In the genomic region with DNA sequence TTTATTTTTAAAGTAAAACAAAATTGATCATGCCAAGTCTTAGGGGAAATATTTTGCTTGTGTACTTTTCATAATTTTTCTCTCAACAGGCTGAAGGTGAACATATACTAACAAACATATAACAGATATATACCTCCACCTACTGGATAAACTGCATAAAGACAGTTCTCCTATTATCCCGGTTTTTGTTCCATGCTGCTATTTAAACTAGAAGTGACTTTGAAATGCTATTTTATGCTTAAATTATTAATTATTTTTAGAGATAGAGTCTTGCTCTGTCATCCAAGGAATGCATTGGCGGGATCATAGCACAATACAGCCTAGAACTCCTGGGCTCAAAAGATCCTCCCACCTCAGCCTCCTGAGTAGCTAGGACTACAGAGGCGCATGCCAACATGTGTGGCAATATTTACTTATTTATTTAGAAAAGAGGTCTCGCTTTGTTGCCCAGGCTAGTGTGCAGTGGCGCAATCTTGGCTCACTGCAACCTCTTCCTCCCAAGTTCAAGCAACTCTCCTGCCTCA, we compare ENCODE assay signal across 8 cellular contexts. TPM values are rescaled to one million over a fixed set of nuclear protein-coding genes. Genes with fewer than 3 reads are reported as not detected.
A peak's percentile ranks its signal among the peaks of the same experiment; 100 is the strongest.
DNase-seq lines count a peak whose midpoint lies in the region; ATAC-seq and TF ChIP-seq lines count a peak whose summit lies in the region.

No MANE protein-coding gene starts in this region.

- H3K79me2 ChIP-seq in smooth muscle cell (ENCODE audit: low read depth): no peaks in the 10 kb centered on the region

- peak; percentile 51 for ATAC-seq in GM18858 (IDR thresholded peaks at IDR 0.05; ENCODE audit: unreplicated experiment)
- peak; percentile 61 for ATAC-seq in foreskin keratinocyte
- ATAC-seq in HG02763 (IDR thresholded peaks at IDR 0.05; ENCODE audit: unreplicated experiment): no peak

- no peak overlapping the region for H3K4me2 ChIP-seq in smooth muscle cell

- DNase-seq in AG10803 (ENCODE audit: low read depth) (peak; percentile 46), SK-MEL-5 (ENCODE audit: low read depth, low spot score) (peak; percentile 68), foreskin keratinocyte (no peak), smooth muscle cell (lab: John Stamatoyannopoulos, UW; ENCODE audit: unreplicated experiment) (no peak), NCI-H1930 (lab: John Stamatoyannopoulos, UW) (no peak)
- peak; percentile 32 for DNase-seq in Jurkat, Clone E6-1 (ENCODE audit: low read depth, low spot score)

- in situ Hi-C loops in SK-MEL-5 (cut with HindIII; ENCODE audit: low pct_unique_long_range_greater_than_20kb, low sequenced_read_pairs): no loop called here

- H3K27me3 ChIP-seq in foreskin keratinocyte: no peaks in the 10 kb centered on the region
- no peaks in the 10 kb centered on the region for H3K27me3 ChIP-seq in smooth muscle cell (ENCODE audit: low read depth)

- no peak overlapping the region for H3K27ac ChIP-seq in foreskin keratinocyte
- H3K27ac ChIP-seq in smooth muscle cell (ENCODE audit: low read depth): no peak overlapping the region

- peaks cover 4% of the 10 kb centered on the region for H4K20me1 ChIP-seq in smooth muscle cell (ENCODE audit: low read depth)

- peaks cover 6% of the 10 kb centered on the region for H3K36me3 ChIP-seq in smooth muscle cell (ENCODE audit: low read depth)

- H3K4me3 ChIP-seq in AG10803 (ENCODE audit: low read length) (no peak overlapping the region), smooth muscle cell (no peak overlapping the region)
- H3K4me3 ChIP-seq in Jurkat, Clone E6-1 (ENCODE audit: low read length): no peak overlapping the region

- H3K9ac ChIP-seq in smooth muscle cell (ENCODE audit: low read depth): no peak overlapping the region

- H3K9me3 ChIP-seq in smooth muscle cell (replicated peaks; ENCODE audit: low read depth): no peaks in the 10 kb centered on the region

- H3F3A ChIP-seq in smooth muscle cell (ENCODE audit: low read depth): peaks cover 12% of the 10 kb centered on the region

- H3K4me1 ChIP-seq in foreskin keratinocyte: peaks cover 10% of the 10 kb centered on the region
- no peaks in the 10 kb centered on the region for H3K4me1 ChIP-seq in smooth muscle cell (ENCODE audit: low read depth)

- WGBS in smooth muscle cell (ENCODE audit: low lambda C conversion rate): 68% methylated on average over 5 of the region's 5 CpGs

- peak; percentile 68 for TF ChIP-seq CTCF in AG10803 (conservative IDR thresholded peaks at IDR 0.05; ENCODE audit: low read length)
- peak; percentile 67 for TF ChIP-seq CTCF in foreskin keratinocyte (conservative IDR thresholded peaks at IDR 0.05)
- TF ChIP-seq CTCF in smooth muscle cell (IDR thresholded peaks at IDR 0.05; ENCODE audit: borderline replicate concordance, insufficient read depth, poor library complexity, severe bottlenecking): peak; percentile 70

- H2AFZ ChIP-seq in smooth muscle cell (ENCODE audit: low read depth): no peak overlapping the region

RNA-seq across cellular contexts. Expression of gene ST3GAL6, which starts 49.8 kb away (rescaled TPM):
- 1.2 TPM for polyA plus RNA-seq in Jurkat, Clone E6-1 (2012; ENCODE audit: insufficient read depth, insufficient read length)
- total RNA-seq in SK-MEL-5 (2014; rRNA removed; shearing (Covaris generic)): 254 and 271 TPM in 2 replicates
- polyA plus RNA-seq in SK-MEL-5 (2015; cell fraction: cytosol; rRNA removed): 125 and 141 TPM in 2 replicates
- polyA plus RNA-seq in SK-MEL-5 (2015; cell fraction: nucleus; rRNA removed): 284 and 324 TPM in 2 replicates
- 1.4 and 2.1 TPM in 2 replicates for total RNA-seq in foreskin keratinocyte
- polyA plus RNA-seq in foreskin keratinocyte: 0.99 and 1.3 TPM in 2 replicates
- 29.4 and 40.7 TPM in 2 replicates for total RNA-seq in smooth muscle cell
- 19.4 and 24.7 TPM in 2 replicates for polyA plus RNA-seq in smooth muscle cell

Comparison
In these comparisons a context has a peak if more than half of its experiments do, and no peak if none do; other contexts are left out.
1. DNase-seq: peak in AG10803 (single experiment), Jurkat, Clone E6-1 (single experiment) and SK-MEL-5 (single experiment); none in foreskin keratinocyte (0 of 2), smooth muscle cell (single experiment) and NCI-H1930 (0 of 2).
2. Peak in every context shown above with its lines, with median percentiles within 50 percentile points of each other: CTCF ChIP-seq.